In the genomic region with DNA sequence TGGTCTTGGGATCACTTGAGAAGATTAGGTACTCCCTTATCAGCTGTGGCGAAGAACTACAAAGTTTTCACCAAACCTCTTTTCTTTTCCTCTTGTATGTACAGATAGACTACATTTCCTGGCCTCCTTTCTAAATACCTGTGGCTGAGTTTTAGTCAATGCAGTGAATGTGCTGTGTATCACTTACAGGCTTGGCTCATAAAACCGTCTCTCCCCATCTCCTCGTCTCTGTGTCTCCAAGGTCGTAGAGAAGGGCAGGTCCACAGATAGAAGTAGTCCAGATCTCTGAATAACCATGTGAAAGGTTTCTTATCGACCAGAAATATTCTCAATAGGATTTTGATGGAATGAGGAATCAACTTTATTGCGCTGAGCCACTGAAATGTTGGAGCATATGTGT, we compare ENCODE assay signal across 21 cellular contexts. TPM values are rescaled to one million over a fixed set of nuclear protein-coding genes. Genes with fewer than 3 reads are reported as not detected.
A peak's percentile ranks its signal among the peaks of the same experiment; 100 is the strongest.
DNase-seq lines count a peak whose midpoint lies in the region; ATAC-seq and TF ChIP-seq lines count a peak whose summit lies in the region.
"Had no signal": no experiment of that assay in that cellular context is flagged by ENCODE, and none has a peak within 500 bp of the region (broad histone marks: within the 10 kb centered on the region; RNA-seq: fewer than 3 reads in every experiment).

No MANE protein-coding gene starts in this region.

- no peak overlapping the region for H3K27ac ChIP-seq in IMR-90 (ENCODE audit: insufficient read depth, low read length)
- H3K27ac ChIP-seq: 22Rv1; A549; BLaER1 treated with 17β-estradiol and CSF1 and Interleukin-3, amounts not matched to agents 10 nM and 100 nM; C4-2B had no signal

- intact Hi-C loops in IMR-90 (cut with micrococcal nuclease): no loop called here

- H3K27ac Mint-ChIP-seq in mesothelial cell of epicardium: peak overlapping the region; percentile 19
- H3K27ac Mint-ChIP-seq: B cell; CD4-positive, alpha-beta T cell; CD8-positive, alpha-beta T cell had no signal

- no peaks in the 10 kb centered on the region for H3K36me3 ChIP-seq in IMR-90 (ENCODE audit: control insufficient read depth, insufficient read depth, low read length)
- H3K36me3 ChIP-seq: BLaER1 treated with 17β-estradiol and CSF1 and Interleukin-3, amounts not matched to agents 10 nM and 100 nM had no signal

- POLR2A ChIA-PET in IMR-90 (lab: Charles Lee; ENCODE audit: unreplicated experiment): no interaction called here

- peaks cover 13% of the 10 kb centered on the region for H3K9me3 Mint-ChIP-seq in mesothelial cell of epicardium

- no peak for TF ChIP-seq POLR2A in IMR-90 (IDR thresholded peaks at IDR 0.05; ENCODE audit: low read depth, low read length)

- no CpG with 5 or more reads among the region's 6 CpGs for WGBS in IMR-90 (ENCODE audit: extremely low coverage in 2 of 2, insufficient read length in 1 of 2), 2 experiments

- H3K14ac ChIP-seq in IMR-90 (replicated peaks; ENCODE audit: low read depth, low read length): 0 out of 2 replicates have a peak overlapping the region, but pooled peaks have one; percentile 26

- ATAC-seq in IMR-90 (ENCODE audit: low read depth) (no peak), GM18511 (IDR thresholded peaks at IDR 0.05; ENCODE audit: unreplicated experiment) (no peak)
- ATAC-seq: A549; CD8-positive, alpha-beta T cell; GM12878 had no signal

- H3K9ac ChIP-seq in IMR-90 (ENCODE audit: low read depth, low read length): no peak overlapping the region
- H3K9ac ChIP-seq: BLaER1 treated with 17β-estradiol and CSF1 and Interleukin-3, amounts not matched to agents 10 nM and 100 nM had no signal

- no peak overlapping the region for H2AFZ ChIP-seq in IMR-90 (replicated peaks; ENCODE audit: low read length, poor library complexity)

- H3K4me1 ChIP-seq in IMR-90 (ENCODE audit: control insufficient read depth, insufficient read depth, low read length): no peaks in the 10 kb centered on the region
- H3K4me1 ChIP-seq: A549 had no signal

- H3K27me3 ChIP-seq in IMR-90 (ENCODE audit: control insufficient read depth, insufficient read depth, low read length): no peaks in the 10 kb centered on the region
- H3K27me3 ChIP-seq: BLaER1 treated with 17β-estradiol and CSF1 and Interleukin-3, amounts not matched to agents 10 nM and 100 nM had no signal

- H2BK20ac ChIP-seq in IMR-90 (ENCODE audit: low read depth, low read length): no peak overlapping the region

- TF ChIP-seq CTCF in IMR-90 (conservative IDR thresholded peaks at IDR 0.05; ENCODE audit: low read depth, low read length): no peak
- no peak for TF ChIP-seq CTCF in mesothelial cell of epicardium (IDR thresholded peaks at IDR 0.05; ENCODE audit: unreplicated experiment)

- peaks cover 8% of the 10 kb centered on the region for H3K36me3 Mint-ChIP-seq in mesothelial cell of epicardium

- no peak overlapping the region for H3K4me2 ChIP-seq in IMR-90 (ENCODE audit: low read depth, low read length)
- H3K4me2 ChIP-seq: A549; BLaER1 treated with 17β-estradiol and CSF1 and Interleukin-3, amounts not matched to agents 10 nM and 100 nM had no signal

- dilution Hi-C loops in IMR-90 (cut with HindIII; ENCODE audit: low sequenced_read_pairs, unreplicated experiment): no loop called here

- no peak for TF ChIP-seq RAD21 in IMR-90 (IDR thresholded peaks at IDR 0.05; ENCODE audit: low read length)

- H3K4me3 Mint-ChIP-seq in mesothelial cell of epicardium: no peak overlapping the region
- H3K4me3 Mint-ChIP-seq: B cell; CD4-positive, alpha-beta T cell; CD8-positive, alpha-beta T cell had no signal

- H4K5ac ChIP-seq in IMR-90 (ENCODE audit: low read depth, low read length): no peak overlapping the region

- no peak overlapping the region for H2BK15ac ChIP-seq in IMR-90 (ENCODE audit: low read depth, low read length)

- H2BK5ac ChIP-seq in IMR-90 (ENCODE audit: low read depth, low read length, poor library complexity, severe bottlenecking): no peak overlapping the region

- H3K56ac ChIP-seq in IMR-90 (ENCODE audit: extremely low read depth, insufficient read depth, low read length): no peak overlapping the region

- H4K91ac ChIP-seq in IMR-90 (ENCODE audit: insufficient read depth, low read depth, low read length): no peak overlapping the region

- no peaks in the 10 kb centered on the region for H4K20me1 ChIP-seq in IMR-90 (ENCODE audit: insufficient read depth, low read length)
- H4K20me1 ChIP-seq: BLaER1 treated with 17β-estradiol and CSF1 and Interleukin-3, amounts not matched to agents 10 nM and 100 nM had no signal

- no peak overlapping the region for H3K18ac ChIP-seq in IMR-90 (ENCODE audit: low read depth, low read length)

- H2AK5ac ChIP-seq in IMR-90 (ENCODE audit: low read depth, low read length): no peak overlapping the region

- H4K8ac ChIP-seq in IMR-90 (ENCODE audit: low read depth in 2 of 2, low read length in 2 of 2): no peak overlapping the region

- no TSS peak for BruUV-seq in IMR-90 (replicated peaks; lab: Mats Ljungman, UMichigan)

- H2BK120ac ChIP-seq in IMR-90 (ENCODE audit: low read depth, low read length): no peak overlapping the region

- no peak overlapping the region for H3K4me3 ChIP-seq in IMR-90 (ENCODE audit: insufficient read depth, low read depth, low read length)
- H3K4me3 ChIP-seq: A549; BLaER1 treated with 17β-estradiol and CSF1 and Interleukin-3, amounts not matched to agents 10 nM and 100 nM; GM12878 had no signal

- no peaks in the 10 kb centered on the region for H3K79me1 ChIP-seq in IMR-90 (ENCODE audit: low read depth in 1 of 2, low read length in 2 of 2)

- CTCF ChIA-PET in IMR-90 (lab: Yijun Ruan, JAX): no interaction called here

- DNase-seq in IMR-90: no peak
- peak; percentile 65 for DNase-seq in left kidney (ENCODE audit: low read depth, low spot score)
- no peak for DNase-seq in mesothelial cell of epicardium (ENCODE audit: low spot score in 2 of 2, unreplicated experiment in 2 of 2)
- no peak for DNase-seq in NCI-H510A (lab: John Stamatoyannopoulos, UW)
- DNase-seq: AML-193; Caco-2; Calu3; CD4-positive, alpha-beta T cell; CD8-positive, alpha-beta T cell; DMS53; DMS79; DND-41; EL; GDM1 had no signal

- H3K27me3 Mint-ChIP-seq in mesothelial cell of epicardium (ENCODE audit: low read depth): no peaks in the 10 kb centered on the region
- H3K27me3 Mint-ChIP-seq: B cell; CD4-positive, alpha-beta T cell had no signal

- H3K4me1 Mint-ChIP-seq in mesothelial cell of epicardium: peaks cover 21% of the 10 kb centered on the region

- H3K23ac ChIP-seq in IMR-90 (ENCODE audit: low read depth, low read length): no peak overlapping the region

- no peaks in the 10 kb centered on the region for H3K9me3 ChIP-seq in IMR-90 (ENCODE audit: control insufficient read depth, insufficient read depth, low read length)
- H3K9me3 ChIP-seq: A549, Caco-2 had no signal

- H2AK9ac ChIP-seq in IMR-90 (replicated peaks; ENCODE audit: low read depth, low read length, poor library complexity): no peak overlapping the region

- in situ Hi-C loops in IMR-90 (cut with MboI; ENCODE audit: low sequenced_read_pairs): loop anchor here (25.0 kb wide), 1 partner anchor 494 kb away; a partner anchor contains a TSS

- H3K9me1 ChIP-seq in IMR-90 (ENCODE audit: insufficient read depth, low read length): no peaks in the 10 kb centered on the region

- no peak overlapping the region for H3K4ac ChIP-seq in IMR-90 (ENCODE audit: low read depth, low read length)

TF ChIP-seq in IMR-90, 13 proteins besides CTCF, POLR2A, EP300 and RAD21:
- TF ChIP-seq SMC3 (IDR thresholded peaks at IDR 0.05; ENCODE audit: low read depth, low read length) (no peak), BHLHE40 (IDR thresholded peaks at IDR 0.05; ENCODE audit: low read depth, low read length) (no peak), MXI1 (IDR thresholded peaks at IDR 0.05; ENCODE audit: borderline replicate concordance, low read depth, low read length) (no peak), RFX5 (IDR thresholded peaks at IDR 0.05; ENCODE audit: low read depth, low read length) (no peak), FOS (IDR thresholded peaks at IDR 0.05; ENCODE audit: low read depth, low read length) (no peak), MAZ (IDR thresholded peaks at IDR 0.05; ENCODE audit: borderline replicate concordance, low read depth, low read length) (no peak), RCOR1 (IDR thresholded peaks at IDR 0.05; ENCODE audit: insufficient replicate concordance, low read length) (no peak), CEBPB (IDR thresholded peaks at IDR 0.05; ENCODE audit: low read depth, low read length) (no peak), CHD1 (IDR thresholded peaks at IDR 0.05; ENCODE audit: low read depth, low read length) (no peak), NFE2L2 (IDR thresholded peaks at IDR 0.05; ENCODE audit: low read depth, low read length) (no peak), MAFK (IDR thresholded peaks at IDR 0.05; ENCODE audit: low read depth, low read length) (no peak)
- TF ChIP-seq, protein P1, sequence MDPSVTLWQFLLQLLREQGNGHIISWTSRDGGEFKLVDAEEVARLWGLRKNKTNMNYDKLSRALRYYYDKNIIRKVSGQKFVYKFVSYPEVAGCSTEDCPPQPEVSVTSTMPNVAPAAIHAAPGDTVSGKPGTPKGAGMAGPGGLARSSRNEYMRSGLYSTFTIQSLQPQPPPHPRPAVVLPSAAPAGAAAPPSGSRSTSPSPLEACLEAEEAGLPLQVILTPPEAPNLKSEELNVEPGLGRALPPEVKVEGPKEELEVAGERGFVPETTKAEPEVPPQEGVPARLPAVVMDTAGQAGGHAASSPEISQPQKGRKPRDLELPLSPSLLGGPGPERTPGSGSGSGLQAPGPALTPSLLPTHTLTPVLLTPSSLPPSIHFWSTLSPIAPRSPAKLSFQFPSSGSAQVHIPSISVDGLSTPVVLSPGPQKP (IDR thresholded peaks at IDR 0.05; ENCODE audit: borderline replicate concordance, low read depth, low read length): no peak
- TF ChIP-seq, protein P2, sequence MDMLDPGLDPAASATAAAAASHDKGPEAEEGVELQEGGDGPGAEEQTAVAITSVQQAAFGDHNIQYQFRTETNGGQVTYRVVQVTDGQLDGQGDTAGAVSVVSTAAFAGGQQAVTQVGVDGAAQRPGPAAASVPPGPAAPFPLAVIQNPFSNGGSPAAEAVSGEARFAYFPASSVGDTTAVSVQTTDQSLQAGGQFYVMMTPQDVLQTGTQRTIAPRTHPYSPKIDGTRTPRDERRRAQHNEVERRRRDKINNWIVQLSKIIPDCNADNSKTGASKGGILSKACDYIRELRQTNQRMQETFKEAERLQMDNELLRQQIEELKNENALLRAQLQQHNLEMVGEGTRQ (IDR thresholded peaks at IDR 0.05; ENCODE audit: low read depth, low read length): no peak

RNA-seq across cellular contexts. Expression of a gene that starts 9.0 kb away (rescaled TPM):
- 46.6 and 51.1 TPM in 2 replicates for total RNA-seq in IMR-90 (2012; rRNA removed)
- polyA plus RNA-seq in IMR-90 (2012; rRNA removed): 86.9 and 89.1 TPM in 2 replicates
- 80.5 and 108 TPM in 2 replicates for polyA plus RNA-seq in IMR-90 (2012; cell fraction: cytosol; rRNA removed)
- 85.4 and 184 TPM in 2 replicates for polyA plus RNA-seq in IMR-90 (2012; cell fraction: nucleus; rRNA removed; ENCODE audit: low replicate concordance)
- 242 to 245 TPM (median 245 TPM) in 3 replicates for total RNA-seq in mesothelial cell of epicardium
